8 cellular contexts compared by ENCODE assay signal in the genomic region with DNA sequence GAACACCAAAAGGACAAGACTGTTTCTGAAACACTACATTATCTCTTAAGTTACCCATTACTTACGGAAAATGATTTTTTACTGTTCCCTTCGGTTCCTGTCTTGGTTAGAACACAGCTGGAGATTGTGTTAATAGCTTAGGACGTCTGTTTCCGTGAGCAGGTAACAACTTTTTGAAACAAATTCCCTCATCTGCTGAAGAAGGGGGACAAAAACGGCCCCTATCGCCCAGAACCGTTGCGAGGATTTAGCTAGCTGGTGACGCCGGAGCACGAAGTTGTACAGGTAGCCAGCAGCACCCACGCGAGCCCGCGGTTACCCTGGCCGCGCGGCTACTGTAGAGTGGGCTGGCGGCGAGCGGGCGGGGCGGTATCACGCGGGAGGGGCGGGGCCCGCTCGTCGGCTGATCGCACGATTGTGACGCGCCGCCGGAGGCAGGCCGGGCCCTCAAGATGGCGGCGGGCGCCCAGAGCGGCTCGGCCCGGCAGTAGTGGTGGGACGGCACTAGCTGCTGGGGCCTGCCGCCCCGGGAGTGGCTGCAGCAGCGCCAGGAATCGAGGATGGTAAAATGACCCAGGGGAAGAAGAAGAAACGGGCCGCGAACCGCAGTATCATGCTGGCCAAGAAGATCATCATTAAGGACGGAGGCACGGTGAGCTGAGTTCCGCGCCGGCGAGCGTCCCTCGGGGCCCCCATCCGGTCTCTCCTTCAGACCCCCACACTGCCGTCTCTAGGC.
DNase-seq lines count a peak whose midpoint lies in the region; ATAC-seq lines count a peak whose summit lies in the region.

No MANE protein-coding gene starts in this region.

- peaks cover 47% of the 10 kb centered on the region for H3K4me1 ChIP-seq in CD4-positive, alpha-beta memory T cell (ENCODE audit: insufficient read depth, low read length)

- peak overlapping the region; percentile 98 to 100 (median 99) for H3K27ac Mint-ChIP-seq in CD4-positive, alpha-beta memory T cell
- peak overlapping the region; percentile 98 for H3K27ac Mint-ChIP-seq in memory B cell

- peak overlapping the region; percentile 91 to 100 (median 96) for H3K4me3 Mint-ChIP-seq in CD4-positive, alpha-beta memory T cell
- H3K4me3 Mint-ChIP-seq in memory B cell = peak overlapping the region; percentile 92

- intact Hi-C loops in CD4-positive, alpha-beta memory T cell (cut with micrococcal nuclease) = loop anchor here (1.0 to 10.0 kb wide), 10 partner anchors 8 to 1227 kb away; partner anchors contain the start of genes AGL, CDC14A, DBT and RTCA

- CTCF ChIA-PET in CD4-positive, alpha-beta memory T cell (lab: Charles Lee; ENCODE audit: partially characterized antibody) = interaction anchor here (0.9 to 1.5 kb wide), 4 partner anchors 30 to 418 kb away, joined by 3 to 8 read pairs (median 3); partner anchors contain the start of gene SLC35A3

- peak; percentile 88 to 90 (median 89) for DNase-seq in CD4-positive, alpha-beta memory T cell
- DNase-seq in NCI-H82 treated with DMSO at 0.1 percent for 48 hours (lab: John Stamatoyannopoulos, UW; ENCODE audit: unreplicated experiment) (peak; percentile 37), memory B cell (ENCODE audit: low spot score in 2 of 2) (peak; percentile 82 to 84)
- DNase-seq in activated CD8-positive, alpha-beta memory T cell treated with anti-CD3 and anti-CD28 coated beads for 1 hour (ENCODE audit: extremely low read depth in 1 of 2, low read depth in 1 of 2) = peak; percentile 55 to 85
- peak; percentile 77 for DNase-seq in effector CD8-positive, alpha-beta T cell (lab: John Stamatoyannopoulos, UW)
- DNase-seq in stimulated activated CD8-positive, alpha-beta memory T cell treated with anti-CD3 and anti-CD28 coated beads, Interleukin-12 subunit alpha, Interleukin-12 subunit beta, amount 100 ng/mL, for 1 hour (ENCODE audit: low read depth) = peak; percentile 77

- H3K27ac ChIP-seq in CD4-positive, alpha-beta memory T cell (ENCODE audit: low read depth, low read length) = peak overlapping the region; percentile 99

- POLR2A ChIA-PET in CD4-positive, alpha-beta memory T cell (lab: Charles Lee; ENCODE audit: partially characterized antibody) = interaction anchor here (0.7 to 3.7 kb wide), 19 partner anchors 8 to 859 kb away, joined by 3 to 41 read pairs (median 4); partner anchors contain the start of genes CDC14A, DBT, RTCA and SASS6

- peaks cover 31 to 64% (median 43%) of the 10 kb centered on the region in 4 donors for H3K4me1 Mint-ChIP-seq in CD4-positive, alpha-beta memory T cell
- H3K4me1 Mint-ChIP-seq in memory B cell = peaks cover 22% of the 10 kb centered on the region

- peaks cover 0 to 2% (median 0%) of the 10 kb centered on the region in 8 donors for H3K9me3 Mint-ChIP-seq in CD4-positive, alpha-beta memory T cell
- H3K9me3 Mint-ChIP-seq in memory B cell = no peaks in the 10 kb centered on the region

- H3K4me3 ChIP-seq in CD4-positive, alpha-beta memory T cell (ENCODE audit: low read length in 2 of 2) = peak overlapping the region; percentile 43 to 75

- peaks cover 0 to 12% of the 10 kb centered on the region in 2 donors for H3K36me3 Mint-ChIP-seq in CD4-positive, alpha-beta memory T cell
- no peaks in the 10 kb centered on the region for H3K36me3 Mint-ChIP-seq in memory B cell

- no peaks in the 10 kb centered on the region for H3K36me3 ChIP-seq in CD4-positive, alpha-beta memory T cell (ENCODE audit: insufficient read depth, low read length)

- ATAC-seq in GM19438 (IDR thresholded peaks at IDR 0.05; ENCODE audit: low read depth, unreplicated experiment) = peak; percentile 76
- peak; percentile 82 for ATAC-seq in HG03565 (IDR thresholded peaks at IDR 0.05; ENCODE audit: unreplicated experiment)
- ATAC-seq in memory B cell (ENCODE audit: low read depth) = peak; percentile 89

- H3K9me3 ChIP-seq in CD4-positive, alpha-beta memory T cell (ENCODE audit: control insufficient read depth in 1 of 2, low read length in 2 of 2) = no peaks in the 10 kb centered on the region

- H3K27me3 ChIP-seq in CD4-positive, alpha-beta memory T cell (ENCODE audit: insufficient read depth, low read length) = no peaks in the 10 kb centered on the region

- no peaks in the 10 kb centered on the region for H3K27me3 Mint-ChIP-seq in CD4-positive, alpha-beta memory T cell
- no peaks in the 10 kb centered on the region for H3K27me3 Mint-ChIP-seq in memory B cell

Comparison
In these comparisons a context has a peak if more than half of its experiments do, and no peak if none do; other contexts are left out.
1. Peak in every context shown above with its lines: DNase-seq, ATAC-seq, H3K4me3 ChIP-seq and H3K27ac ChIP-seq.
2. DNase-seq: peak in every context shown above with its lines; median percentile 89 in CD4-positive, alpha-beta memory T cell; 83 in memory B cell; 77 in effector CD8-positive, alpha-beta T cell; 77 in stimulated activated CD8-positive, alpha-beta memory T cell treated with anti-CD3 and anti-CD28 coated beads, Interleukin-12 subunit alpha, Interleukin-12 subunit beta, amount 100 ng/mL, for 1 hour; 70 in activated CD8-positive, alpha-beta memory T cell treated with anti-CD3 and anti-CD28 coated beads for 1 hour; 37 in NCI-H82 treated with DMSO at 0.1 percent for 48 hours.